Comparison of ENCODE assay signal across 9 cellular contexts in the genomic region with DNA sequence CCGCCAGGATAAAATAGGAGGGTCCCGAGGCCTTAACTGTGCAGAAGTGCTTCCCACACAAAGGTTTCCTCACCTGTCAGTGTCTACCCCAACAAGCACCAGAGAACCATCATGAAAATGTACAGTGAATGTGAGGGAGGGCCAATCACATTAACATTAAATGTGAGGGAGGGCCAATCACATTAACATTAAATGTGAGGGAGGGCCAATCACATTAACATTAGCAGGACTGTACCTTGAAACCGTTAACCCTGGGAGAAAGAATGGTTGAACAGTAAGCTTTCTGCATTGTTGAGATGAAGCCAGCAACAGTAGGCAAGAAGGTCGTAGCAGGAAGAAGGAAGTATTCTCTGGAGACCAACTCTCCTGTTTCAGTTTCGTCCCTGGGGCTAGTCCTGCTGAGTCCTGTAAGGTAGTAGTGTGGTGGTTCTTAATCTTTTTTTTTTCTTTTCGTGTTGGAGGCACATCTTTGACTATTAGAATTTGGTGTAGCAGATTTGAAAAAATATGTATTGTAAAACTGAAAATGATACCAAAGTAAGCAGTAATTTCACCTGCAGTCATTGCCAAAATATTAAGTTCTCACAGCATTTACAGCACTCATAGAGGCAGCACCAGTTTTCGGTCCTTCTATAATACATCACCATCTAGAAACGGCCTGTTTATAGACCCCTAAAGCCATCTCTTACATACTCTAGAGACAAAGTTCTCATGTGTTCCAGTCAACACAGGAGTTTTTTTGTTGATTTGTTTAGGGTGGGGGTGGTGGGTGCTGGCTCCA.
DNase-seq lines count a peak whose midpoint lies in the region; ATAC-seq and TF ChIP-seq lines count a peak whose summit lies in the region.
"Had no signal": no experiment of that assay in that cellular context is flagged by ENCODE, and none has a peak within 500 bp of the region (broad histone marks: within the 10 kb centered on the region; RNA-seq: fewer than 3 reads in every experiment).

No MANE protein-coding gene starts in this region.

- no peaks in the 10 kb centered on the region for H3K9me3 Mint-ChIP-seq in activated T-cell treated with anti-CD3 and anti-CD28 coated beads, Interleukin-2, amount 50 U/mL, for 72 hours

- no peak overlapping the region for H3K4me3 ChIP-seq in esophagus muscularis mucosa
- H3K4me3 ChIP-seq: thoracic aorta had no signal

- DNase-seq in activated T-cell treated with anti-CD3 and anti-CD28 coated beads, Interleukin-2, amount 50 U/mL, for 72 hours, result no peak
- DNase-seq in activated T-cell treated with anti-CD3 and anti-CD28 coated beads for 4 hours, result no peak
- peak; percentile 51 for DNase-seq in NCI-H69 (lab: John Stamatoyannopoulos, UW)
- DNase-seq in left lobe of liver (ENCODE audit: low spot score), result no peak
- no peak for DNase-seq in NCI-H1694 treated with DMSO at 0.1 percent for 48 hours (lab: John Stamatoyannopoulos, UW)
- DNase-seq in NCI-H524 treated with DMSO at 0.1 percent for 48 hours (lab: John Stamatoyannopoulos, UW), result no peak
- no peak for DNase-seq in esophagus muscularis mucosa (ENCODE audit: extremely low spot score)

- peaks cover 26% of the 10 kb centered on the region for H3K4me1 Mint-ChIP-seq in activated T-cell treated with anti-CD3 and anti-CD28 coated beads, Interleukin-2, amount 50 U/mL, for 72 hours (ENCODE audit: low read depth)

- peaks cover 0 to 2% of the 10 kb centered on the region in 2 donors for H3K36me3 Mint-ChIP-seq in activated T-cell treated with anti-CD3 and anti-CD28 coated beads, Interleukin-2, amount 50 U/mL, for 72 hours (ENCODE audit: insufficient read depth in 2 of 2)

- peak; percentile 34 to 59 for ATAC-seq in activated T-cell treated with anti-CD3 and anti-CD28 coated beads, Interleukin-2, amount 50 U/mL, for 72 hours (replicated peaks in 1 of 2)
- ATAC-seq in HG02763 (IDR thresholded peaks at IDR 0.05; ENCODE audit: unreplicated experiment) (peak; percentile 92), left lobe of liver (peak; percentile 47)

- no peaks in the 10 kb centered on the region for H3K27me3 ChIP-seq in esophagus muscularis mucosa

- H3K4me1 ChIP-seq in esophagus muscularis mucosa, result peaks cover 0 to 11% (median 7%) of the 10 kb centered on the region in 4 donors

- H3K36me3 ChIP-seq in esophagus muscularis mucosa, result no peaks in the 10 kb centered on the region
- H3K36me3 ChIP-seq: thoracic aorta had no signal

- intact Hi-C loops in esophagus muscularis mucosa (cut with DNase I), result no loop called here

- no peaks in the 10 kb centered on the region for H3K27me3 Mint-ChIP-seq in activated T-cell treated with anti-CD3 and anti-CD28 coated beads, Interleukin-2, amount 50 U/mL, for 72 hours (ENCODE audit: low read depth)

- no peak for TF ChIP-seq CTCF in esophagus muscularis mucosa (IDR thresholded peaks at IDR 0.05)

- peak overlapping the region; percentile 53 to 75 for H3K4me3 Mint-ChIP-seq in activated T-cell treated with anti-CD3 and anti-CD28 coated beads, Interleukin-2, amount 50 U/mL, for 72 hours

- H3K27ac ChIP-seq in esophagus muscularis mucosa (replicated peaks in 1 of 4), result no peak overlapping the region
- H3K27ac ChIP-seq: thoracic aorta had no signal

- 74% methylated on average over 8 of the region's 8 CpGs for WGBS in esophagus muscularis mucosa

- peak overlapping the region; percentile 79 for H3K27ac Mint-ChIP-seq in activated T-cell treated with anti-CD3 and anti-CD28 coated beads, Interleukin-2, amount 50 U/mL, for 72 hours

- no peak for TF ChIP-seq POLR2A in esophagus muscularis mucosa (IDR thresholded peaks at IDR 0.05; ENCODE audit: low read depth)

- no peak for TF ChIP-seq EP300 in esophagus muscularis mucosa (IDR thresholded peaks at IDR 0.05)

- H3K9me3 ChIP-seq in esophagus muscularis mucosa, result no peaks in the 10 kb centered on the region
- H3K9me3 ChIP-seq: thoracic aorta had no signal
